ENCODE assay signal across 12 cellular contexts in genomic region chr9:95030920-95031662, GRCh38.
DNase-seq lines count a peak whose midpoint lies in the region; TF ChIP-seq lines count a peak whose summit lies in the region.
"Had no signal": no experiment of that assay in that cellular context is flagged by ENCODE, and none has a peak within 500 bp of the region (broad histone marks: within the 10 kb centered on the region; RNA-seq: fewer than 3 reads in every experiment).

No MANE protein-coding gene starts in this region.

- DNase-seq in Caco-2 (no peak), SW480 (ENCODE audit: low spot score) (peak; percentile 55), left kidney (ENCODE audit: low read depth, low spot score) (peak; percentile 22), SIG-M5 treated with dmso at 0.1 percent for 504 hours (lab: John Stamatoyannopoulos, UW; ENCODE audit: unreplicated experiment) (no peak), COLO829 (ENCODE audit: low spot score) (no peak), dermis blood vessel endothelial cell (no peak)
- DNase-seq in stimulated activated CD4-positive, alpha-beta T cell treated with anti-CD3 and anti-CD28 coated beads, Interleukin-2, amount 100 ng/mL, for 48 hours: no peak
- DNase-seq: activated naive CD4-positive, alpha-beta T cell treated with anti-CD3 and anti-CD28 coated beads for 36 hours; MG63; naive thymus-derived CD4-positive, alpha-beta T cell; NCI-H446 treated with DMSO at 0.1 percent for 48 hours had no signal

- peaks cover 46% of the 10 kb centered on the region for H3K4me1 ChIP-seq in Caco-2
- peaks cover 66% of the 10 kb centered on the region for H3K4me1 ChIP-seq in skeletal muscle satellite cell (ENCODE audit: control insufficient read depth, insufficient read depth, low read length)

- no peaks in the 10 kb centered on the region for H3K9me3 Mint-ChIP-seq in Caco-2 (ENCODE audit: unreplicated experiment)
- H3K9me3 Mint-ChIP-seq: activated naive CD4-positive, alpha-beta T cell treated with anti-CD3 and anti-CD28 coated beads for 36 hours; naive thymus-derived CD4-positive, alpha-beta T cell had no signal

- H3K4me3 ChIP-seq in Caco-2 (ENCODE audit: low read depth, low read length): no peak overlapping the region
- no peak overlapping the region for H3K4me3 ChIP-seq in skeletal muscle satellite cell (ENCODE audit: low read length)
- H3K4me3 ChIP-seq: MG63 had no signal

- CTCF ChIA-PET in Caco-2 (lab: Charles Lee): interaction anchor here (0.7 to 1.9 kb wide), 2 partner anchors 41 to 96 kb away, joined by 3 to 6 read pairs; no protein-coding TSS in a partner anchor

- peak overlapping the region; percentile 14 for H3K4me3 Mint-ChIP-seq in Caco-2 (ENCODE audit: unreplicated experiment)
- H3K4me3 Mint-ChIP-seq: activated naive CD4-positive, alpha-beta T cell treated with anti-CD3 and anti-CD28 coated beads for 36 hours; naive thymus-derived CD4-positive, alpha-beta T cell had no signal

- TF ChIP-seq CTCF in Caco-2 (IDR thresholded peaks at IDR 0.05; ENCODE audit: insufficient read depth in 1 of 2, low read depth in 1 of 2, low read length in 1 of 2, severe bottlenecking in 1 of 2, unreplicated experiment in 1 of 2): no peak

- BruUV-seq in Caco-2 (replicated peaks; lab: Mats Ljungman, UMichigan): TSS peak; percentile 62

- H3K36me3 ChIP-seq in Caco-2 (ENCODE audit: control insufficient read depth, insufficient read depth, low read length) (no peaks in the 10 kb centered on the region; the same call in 1 of the 2 replicates), skeletal muscle satellite cell (ENCODE audit: insufficient read depth, low read length) (peaks cover 63% of the 10 kb centered on the region)

- H3K4me2 ChIP-seq in skeletal muscle satellite cell (ENCODE audit: low read length): peak overlapping the region; percentile 21

- POLR2A ChIA-PET in Caco-2 (lab: Charles Lee): interaction anchor here (0.7 to 1.2 kb wide), 4 partner anchors 8 to 41 kb away, joined by 3 to 7 read pairs (median 3); no protein-coding TSS in a partner anchor

- peaks cover 10% of the 10 kb centered on the region for H3K36me3 Mint-ChIP-seq in Caco-2 (ENCODE audit: insufficient read depth, unreplicated experiment)

- H3K9me3 ChIP-seq in Caco-2: no peaks in the 10 kb centered on the region
- H3K9me3 ChIP-seq in skeletal muscle satellite cell (replicated peaks; ENCODE audit: low read length): no peaks in the 10 kb centered on the region
- H3K9me3 ChIP-seq: MG63 had no signal

- peak overlapping the region; percentile 18 for H3K9ac ChIP-seq in skeletal muscle satellite cell (ENCODE audit: low read depth, low read length)

- peaks cover 30% of the 10 kb centered on the region for H3K4me1 Mint-ChIP-seq in Caco-2 (ENCODE audit: low read depth, unreplicated experiment)

- no peaks in the 10 kb centered on the region for H3K27me3 Mint-ChIP-seq in Caco-2 (ENCODE audit: insufficient read depth, unreplicated experiment)
- H3K27me3 Mint-ChIP-seq: naive thymus-derived CD4-positive, alpha-beta T cell had no signal

- H3K27me3 ChIP-seq in Caco-2 (replicated peaks; ENCODE audit: control insufficient read depth, insufficient read depth, low read length): no peaks in the 10 kb centered on the region
- H3K27me3 ChIP-seq in skeletal muscle satellite cell (ENCODE audit: control insufficient read depth, insufficient read depth, low read length): no peaks in the 10 kb centered on the region
- H3K27me3 ChIP-seq: MG63 had no signal

- peak overlapping the region; percentile 69 for H3K27ac Mint-ChIP-seq in Caco-2 (ENCODE audit: unreplicated experiment)
- H3K27ac Mint-ChIP-seq: activated naive CD4-positive, alpha-beta T cell treated with anti-CD3 and anti-CD28 coated beads for 36 hours; naive thymus-derived CD4-positive, alpha-beta T cell had no signal

- intact Hi-C loops in Caco-2 (cut with micrococcal nuclease; ENCODE audit: unreplicated experiment): no loop called here

Comparison
In these comparisons a context has a peak if more than half of its experiments do, and no peak if none do; other contexts are left out.
1. DNase-seq: peak in SW480 (single experiment) and left kidney (single experiment); none in Caco-2 (0 of 2), SIG-M5 treated with dmso at 0.1 percent for 504 hours (single experiment), COLO829 (single experiment), stimulated activated CD4-positive, alpha-beta T cell treated with anti-CD3 and anti-CD28 coated beads, Interleukin-2, amount 100 ng/mL, for 48 hours (0 of 2) and dermis blood vessel endothelial cell (single experiment).